15 cellular contexts compared by ENCODE assay signal in the genomic region with DNA sequence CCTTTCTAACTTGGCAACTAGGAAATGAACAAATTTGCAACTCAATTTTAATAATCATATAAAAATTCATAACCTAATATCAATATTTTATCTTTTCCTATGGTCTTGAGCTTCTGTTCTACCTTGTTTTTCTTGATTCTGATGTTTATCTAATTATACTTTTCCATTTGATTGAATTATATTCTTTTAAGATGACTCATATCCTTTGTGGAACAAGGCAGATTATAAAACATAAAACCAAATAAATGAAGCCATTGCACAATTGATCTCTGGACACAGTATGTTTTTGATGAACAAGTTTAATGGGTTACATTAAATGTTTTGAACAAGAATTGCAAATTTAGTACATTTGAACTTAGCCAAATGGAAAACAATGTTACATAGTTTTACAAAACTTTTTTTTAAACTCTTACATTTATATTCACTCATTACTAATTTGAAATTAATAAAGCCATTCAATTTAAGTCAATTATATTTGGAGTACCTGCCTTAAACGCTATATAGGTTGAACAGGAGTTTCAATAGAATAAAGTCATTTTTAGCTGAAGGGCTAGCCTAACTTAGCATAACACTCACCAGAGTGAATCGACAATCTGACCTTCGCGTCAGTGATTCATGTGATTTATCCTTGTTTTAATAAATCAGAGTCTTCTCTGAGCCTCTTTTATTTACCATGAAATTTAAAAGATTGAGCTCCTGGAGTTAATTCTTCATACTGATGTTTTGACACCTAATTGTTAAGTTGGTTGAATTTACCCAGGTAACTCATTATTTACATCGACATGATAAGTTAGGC. TPM values are rescaled to one million over a fixed set of nuclear protein-coding genes. Genes with fewer than 3 reads are reported as not detected.
A peak's percentile ranks its signal among the peaks of the same experiment; 100 is the strongest.
DNase-seq lines count a peak whose midpoint lies in the region; ATAC-seq, FAIRE-seq and TF ChIP-seq lines count a peak whose summit lies in the region.
"Had no signal": no experiment of that assay in that cellular context is flagged by ENCODE, and none has a peak within 500 bp of the region (broad histone marks: within the 10 kb centered on the region; RNA-seq: fewer than 3 reads in every experiment).

No MANE protein-coding gene starts in this region.

- DNase-seq in A549 (ENCODE audit: low read depth in 1 of 2, low spot score in 1 of 2) (no peak), HCT116 (ENCODE audit: low read depth, low spot score) (no peak), adipocyte (ENCODE audit: low read depth) (peak; percentile 82), fibroblast of lung (ENCODE audit: low read depth in 2 of 2) (peak in 1 of 2 donors; percentile 67), tibial artery (no peak), HepG2 (ENCODE audit: low spot score) (no peak)
- DNase-seq: activated CD8-positive, alpha-beta memory T cell treated with anti-CD3 and anti-CD28 coated beads, Interleukin-2, amount 50 U/mL, for 48 hours; midbrain; NCI-H526 treated with DMSO at 0.1 percent for 48 hours; stimulated activated CD8-positive, alpha-beta memory T cell treated with anti-CD3 and anti-CD28 coated beads, Interleukin-4, amount 100 ng/mL, for 48 hours; uterus had no signal

- no peak for TF ChIP-seq POLR2A in A549 (IDR thresholded peaks at IDR 0.05; ENCODE audit: low read length)
- no peak for TF ChIP-seq POLR2A in HCT116 (IDR thresholded peaks at IDR 0.05; ENCODE audit: borderline replicate concordance, extremely low read depth, insufficient read depth, insufficient read length)
- no peak for TF ChIP-seq POLR2A in GM18505 (IDR thresholded peaks at IDR 0.05; ENCODE audit: borderline replicate concordance, extremely low read depth, insufficient read depth, insufficient read length)
- no peak for TF ChIP-seq POLR2A in HepG2 (IDR thresholded peaks at IDR 0.05; ENCODE audit: insufficient read depth in 1 of 2, low read depth in 2 of 2, low read length in 2 of 2)

- H3K4me3 ChIP-seq in A549 = no peak overlapping the region
- H3K4me3 ChIP-seq in HCT116 (replicated peaks in 1 of 2; ENCODE audit: low read depth in 1 of 2, low read length in 2 of 2) = no peak overlapping the region
- H3K4me3 ChIP-seq in adipocyte (ENCODE audit: low read length) = peak overlapping the region; percentile 90
- no peak overlapping the region for H3K4me3 ChIP-seq in fibroblast of lung (replicated peaks in 1 of 4; ENCODE audit: control extremely low read depth in 1 of 4, insufficient read depth in 1 of 4, low read depth in 3 of 4, low read length in 4 of 4)
- H3K4me3 ChIP-seq in tibial artery = no peak overlapping the region
- no peak overlapping the region for H3K4me3 ChIP-seq in HepG2 (replicated peaks in 1 of 3; ENCODE audit: insufficient read depth in 1 of 3, low read depth in 2 of 3, low read length in 3 of 3)
- H3K4me3 ChIP-seq: uterus had no signal

- H2AFZ ChIP-seq in HCT116 (ENCODE audit: low read depth, low read length, poor library complexity, severe bottlenecking) (no peak overlapping the region), fibroblast of lung (ENCODE audit: low read length) (no peak overlapping the region), HepG2 (ENCODE audit: low read length) (no peak overlapping the region)
- H2AFZ ChIP-seq: parathyroid adenoma had no signal

- H3K9me3 ChIP-seq in A549 = no peaks in the 10 kb centered on the region
- no peaks in the 10 kb centered on the region for H3K9me3 ChIP-seq in HCT116 (ENCODE audit: control insufficient read depth in 1 of 2, insufficient read depth in 1 of 2, low read depth in 1 of 2, low read length in 2 of 2)
- H3K9me3 ChIP-seq in adipocyte (ENCODE audit: control insufficient read depth, low read length) = no peaks in the 10 kb centered on the region
- no peaks in the 10 kb centered on the region for H3K9me3 ChIP-seq in fibroblast of lung (ENCODE audit: control insufficient read depth, insufficient read depth, low read depth, low read length)
- no peaks in the 10 kb centered on the region for H3K9me3 ChIP-seq in tibial artery
- H3K9me3 ChIP-seq in HepG2 (ENCODE audit: low read length) = no peaks in the 10 kb centered on the region
- H3K9me3 ChIP-seq: uterus had no signal

- intact Hi-C loops in HCT116 (cut with micrococcal nuclease) = no loop called here
- intact Hi-C loops in tibial artery (cut with DNase I; ENCODE audit: low total_unique reads) = loop anchor here (5.0 kb wide), 2 partner anchors 163 to 832 kb away; a partner anchor contains a TSS
- intact Hi-C loops in HepG2 (cut with micrococcal nuclease; ENCODE audit: unreplicated experiment) = loop anchor here (5.0 kb wide), 2 partner anchors 93 to 178 kb away; no protein-coding TSS in a partner anchor

- ATAC-seq in A549 (no peak), HCT116 (no peak), GM18505 (IDR thresholded peaks at IDR 0.05; ENCODE audit: unreplicated experiment) (no peak), HepG2 (no peak), GM18858 (IDR thresholded peaks at IDR 0.05; ENCODE audit: unreplicated experiment) (no peak)

- H3K79me2 ChIP-seq in HCT116 (ENCODE audit: insufficient read depth, low read length) (no peaks in the 10 kb centered on the region), fibroblast of lung (ENCODE audit: control insufficient read depth, insufficient read depth, low read length) (peaks cover 18% of the 10 kb centered on the region), HepG2 (ENCODE audit: insufficient read depth, low read length) (peaks cover 28% of the 10 kb centered on the region)

- no peak for TF ChIP-seq EP300 in A549 (IDR thresholded peaks at IDR 0.05)
- no peak for TF ChIP-seq EP300 in HepG2 (IDR thresholded peaks at IDR 0.05; ENCODE audit: low read depth in 2 of 2, low read length in 2 of 2)
- no peak for TF ChIP-seq EP300 in HepG2 (CRISPR knock-in tag; IDR thresholded peaks at IDR 0.05; ENCODE audit: borderline replicate concordance)

- TF ChIP-seq CTCF in A549 (IDR thresholded peaks at IDR 0.05) (no peak), HCT116 (IDR thresholded peaks at IDR 0.05 in 2 of 3, conservative IDR thresholded peaks at IDR 0.05 in 1 of 3; ENCODE audit: borderline replicate concordance in 1 of 3, insufficient read depth in 1 of 3, low read depth in 2 of 3, low read length in 2 of 3) (no peak), fibroblast of lung (conservative IDR thresholded peaks at IDR 0.05 in 1 of 2, IDR thresholded peaks at IDR 0.05 in 1 of 2; ENCODE audit: low read depth in 1 of 2, low read length in 2 of 2) (no peak), tibial artery (IDR thresholded peaks at IDR 0.05) (no peak), HepG2 (CRISPR knock-in tag; IDR thresholded peaks at IDR 0.05) (no peak)

- TF ChIP-seq RAD21 in A549 (conservative IDR thresholded peaks at IDR 0.05 in 1 of 2, IDR thresholded peaks at IDR 0.05 in 1 of 2) (no peak), HCT116 (IDR thresholded peaks at IDR 0.05; ENCODE audit: low read depth) (no peak), HepG2 (CRISPR knock-in tag; IDR thresholded peaks at IDR 0.05) (no peak)

- H3K36me3 ChIP-seq in HCT116 (ENCODE audit: control insufficient read depth in 1 of 2, insufficient read depth in 2 of 2, low read length in 2 of 2) (no peaks in the 10 kb centered on the region), adipocyte (ENCODE audit: control insufficient read depth, insufficient read depth, low read length, severe bottlenecking) (peaks cover 20% of the 10 kb centered on the region), fibroblast of lung (ENCODE audit: control insufficient read depth, insufficient read depth, low read length) (no peaks in the 10 kb centered on the region), tibial artery (peaks cover 0 to 5% (median 0%) of the 10 kb centered on the region in 3 donors), HepG2 (replicated peaks in 1 of 2; ENCODE audit: control insufficient read depth in 1 of 2, insufficient read depth in 2 of 2, low read length in 2 of 2) (peaks cover 2 to 4% of the 10 kb centered on the region in 2 experiments; a peak in 2 of 5 replicates)
- H3K36me3 ChIP-seq: uterus had no signal

- H3K9ac ChIP-seq in HCT116 (ENCODE audit: low read length) (no peak overlapping the region), adipocyte (ENCODE audit: low read length) (peak overlapping the region; percentile 97), fibroblast of lung (ENCODE audit: insufficient read depth, low read length) (no peak overlapping the region), HepG2 (ENCODE audit: insufficient read depth, low read depth, low read length) (no peak overlapping the region)
- H3K9ac ChIP-seq: parathyroid adenoma had no signal

- H3K4me1 ChIP-seq in A549 (peaks cover 57% of the 10 kb centered on the region), HCT116 (ENCODE audit: control insufficient read depth in 1 of 2, insufficient read depth in 2 of 2, low read length in 2 of 2) (peaks cover 17 to 34% of the 10 kb centered on the region in 2 experiments), adipocyte (ENCODE audit: control insufficient read depth, insufficient read depth, low read length) (peaks cover 60% of the 10 kb centered on the region), fibroblast of lung (ENCODE audit: control insufficient read depth, extremely low read depth, insufficient read depth, low read length) (peaks cover 18% of the 10 kb centered on the region), tibial artery (peaks cover 0 to 39% (median 18%) of the 10 kb centered on the region in 4 donors), HepG2 (ENCODE audit: insufficient read depth, low read length) (peaks cover 38% of the 10 kb centered on the region)
- H3K4me1 ChIP-seq: uterus had no signal

- 87% methylated on average over 5 of the region's 5 CpGs for WGBS in A549 (ENCODE audit: missing lambda C conversion rate)
- WGBS in HepG2 (ENCODE audit: low lambda C conversion rate) = 97% methylated on average over 5 of the region's 5 CpGs

- H3K9me2 ChIP-seq in HCT116 (ENCODE audit: insufficient read depth) = no peaks in the 10 kb centered on the region

- FAIRE-seq in A549 (lab: Jason Lieb, UNC) (no peak), HepG2 (lab: Jason Lieb, UNC) (no peak)
- FAIRE-seq: TTC549 had no signal

- POLR2A ChIA-PET in A549 (lab: Yijun Ruan, JAX) = no interaction called here
- POLR2A ChIA-PET in HCT116 (lab: Charles Lee) = no interaction called here
- POLR2A ChIA-PET in HepG2 (lab: Yijun Ruan, JAX) = no interaction called here

- H3K4me2 ChIP-seq in A549 (peak overlapping the region; percentile 81), HCT116 (ENCODE audit: low read length) (no peak overlapping the region), fibroblast of lung (ENCODE audit: extremely low read depth, insufficient read depth, low read length) (peak overlapping the region; percentile 59), HepG2 (ENCODE audit: low read depth, low read length) (no peak overlapping the region)

- H3K27me3 ChIP-seq in HCT116 (ENCODE audit: insufficient read depth, low read length) = no peaks in the 10 kb centered on the region
- no peaks in the 10 kb centered on the region for H3K27me3 ChIP-seq in adipocyte (replicated peaks; ENCODE audit: control insufficient read depth, insufficient read depth, low read length)
- no peaks in the 10 kb centered on the region for H3K27me3 ChIP-seq in fibroblast of lung (ENCODE audit: control insufficient read depth, insufficient read depth, low read length)
- H3K27me3 ChIP-seq in tibial artery = no peaks in the 10 kb centered on the region
- H3K27me3 ChIP-seq in HepG2 (ENCODE audit: control insufficient read depth in 1 of 2, insufficient read depth in 2 of 2, low read length in 2 of 2) = no peaks in the 10 kb centered on the region; a peak in 2 of 5 replicates
- H3K27me3 ChIP-seq: uterus had no signal

- in situ Hi-C loops in HepG2 (cut with HindIII; ENCODE audit: extremely low pct_ligation_motif_present, low pct_unique_long_range_greater_than_20kb) = loop anchor here (5.0 kb wide), 1 partner anchor 158 kb away; no protein-coding TSS in a partner anchor

- H4K20me1 ChIP-seq in HCT116 (ENCODE audit: insufficient read depth) = no peaks in the 10 kb centered on the region
- H4K20me1 ChIP-seq in fibroblast of lung (ENCODE audit: control insufficient read depth, extremely low read depth, insufficient read depth, low read length) = no peaks in the 10 kb centered on the region
- no peaks in the 10 kb centered on the region for H4K20me1 ChIP-seq in HepG2 (ENCODE audit: insufficient read depth, low read length)

- H3K27ac ChIP-seq in A549 (no peak overlapping the region), HCT116 (ENCODE audit: low read depth, low read length) (no peak overlapping the region), fibroblast of lung (ENCODE audit: insufficient read depth, low read length) (peak overlapping the region; percentile 39), tibial artery (no peak overlapping the region), HepG2 (ENCODE audit: extremely low read length, insufficient read depth, low read length) (no peak overlapping the region)
- H3K27ac ChIP-seq: parathyroid adenoma had no signal

- BruUV-seq in HCT116 (replicated peaks; lab: Mats Ljungman, UMichigan) (no TSS peak), HepG2 (replicated peaks; lab: Mats Ljungman, UMichigan) (no TSS peak)

- RAD21 ChIA-PET in HCT116 (lab: Charles Lee; ENCODE audit: low non-redundant PET in 1 of 2, low total read pairs in 2 of 2, uncharacterized antibody in 2 of 2, unreplicated experiment in 2 of 2) = no interaction called here

- CTCF ChIA-PET in A549 (lab: Yijun Ruan, JAX) (interaction anchor here (1.2 to 1.4 kb wide), 3 partner anchors 13 to 163 kb away, joined by 5 to 6 read pairs (median 5); no protein-coding TSS in a partner anchor), HCT116 (lab: Charles Lee) (interaction anchor here (1.3 kb wide), 1 partner anchor 192 kb away, joined by 3 read pairs; a partner anchor contains a TSS), HepG2 (lab: Yijun Ruan, JAX; ENCODE audit: low intra/inter-chr PET ratio, low total read pairs) (no interaction called here)

RNA-seq across cellular contexts. Expression of a gene that starts 3.8 kb away (rescaled TPM):
- polyA plus RNA-seq in A549 (2011; rRNA removed) = 154 and 195 TPM in 2 replicates
- polyA plus RNA-seq in A549 (2012; cell fraction: cytosol; rRNA removed) = 70.9 and 72.3 TPM in 2 replicates
- polyA plus RNA-seq in A549 (2012; cell fraction: nucleus; rRNA removed) = 50.6 and 56.7 TPM in 2 replicates
- 60.3 to 74.1 TPM (median 66.4 TPM) in 3 replicates for polyA plus RNA-seq in A549 (2017; fragmentation: RNase III; extraction: RNeasy Plus Mini Kit Qiagen cat#74134 plus additional on column Dnase treatment)
- 278 and 281 TPM in 2 replicates for polyA minus RNA-seq in A549 (2011; rRNA and poly(A)+ RNA removed)
- total RNA-seq in HCT116 (2021; ENCODE audit: unreplicated experiment) = 13.8 TPM
- polyA plus RNA-seq in HCT116 (2012) = 7.7 and 8.6 TPM in 2 replicates
- 38.5 and 49.9 TPM in 2 replicates for total RNA-seq in fibroblast of lung
- polyA plus RNA-seq in fibroblast of lung = 12.8 and 13.7 TPM in 2 replicates
- polyA plus RNA-seq in fibroblast of lung (2012) = 12.6 and 14.7 TPM in 2 replicates
- polyA minus RNA-seq in fibroblast of lung (ENCODE audit: low replicate concordance) = 1.3 and 6.9 TPM in 2 replicates
- total RNA-seq in HepG2 (2016; rRNA removed; fragmentation: Illumina TruSeq; extraction: Trizol) = 13.6 and 24.3 TPM in 2 replicates
- total RNA-seq in HepG2 (2016; cell fraction: cytosol; rRNA removed; fragmentation: Illumina TruSeq; extraction: Trizol; ENCODE audit: low read depth) = 2.1 and 2.2 TPM in 2 replicates
- 14.1 and 25.5 TPM in 2 replicates for total RNA-seq in HepG2 (2016; cell fraction: insoluble cytoplasmic fraction; rRNA removed; fragmentation: Illumina TruSeq; extraction: Trizol)
- 5.1 and 5.6 TPM in 2 replicates for total RNA-seq in HepG2 (2016; cell fraction: membrane; rRNA removed; fragmentation: Illumina TruSeq; extraction: Trizol)
- 15.2 and 17.1 TPM in 2 replicates for total RNA-seq in HepG2 (2016; cell fraction: nucleus; rRNA removed; fragmentation: Illumina TruSeq; extraction: Trizol)
- polyA plus RNA-seq in HepG2 (2011; rRNA removed) = 18.7 and 20.8 TPM in 2 replicates
- 14.9 and 15.1 TPM in 2 replicates for polyA plus RNA-seq in HepG2 (2011; cell fraction: cytosol; rRNA removed)
- polyA plus RNA-seq in HepG2 (2011; cell fraction: nucleus; rRNA removed) = 10.3 and 11.5 TPM in 2 replicates
- 12.9 and 15.2 TPM in 2 replicates for polyA plus RNA-seq in HepG2 (2012)
- 0.77 and 0.88 TPM in 2 replicates for polyA plus RNA-seq in HepG2 (2016; cell fraction: cytosol; fragmentation: Illumina TruSeq; extraction: Trizol; ENCODE audit: low read depth)
- polyA plus RNA-seq in HepG2 (2016; cell fraction: insoluble cytoplasmic fraction; fragmentation: Illumina TruSeq; extraction: Trizol; ENCODE audit: low read depth) = 18.7 and 19.3 TPM in 2 replicates
- polyA plus RNA-seq in HepG2 (2016; cell fraction: membrane; fragmentation: Illumina TruSeq; extraction: Trizol; ENCODE audit: low read depth) = 3.2 and 3.7 TPM in 2 replicates
- 21.0 and 23.4 TPM in 2 replicates for polyA plus RNA-seq in HepG2 (2016; cell fraction: nucleus; fragmentation: Illumina TruSeq; extraction: Trizol; ENCODE audit: insufficient read depth, low read depth)
- 42.4 and 115 TPM in 2 replicates for polyA minus RNA-seq in HepG2 (2011; rRNA and poly(A)+ RNA removed; ENCODE audit: low replicate concordance)
- 19.9 and 21.1 TPM in 2 replicates for polyA minus RNA-seq in HepG2 (2011; cell fraction: cytosol; rRNA and poly(A)+ RNA removed)
- polyA minus RNA-seq in HepG2 (2011; cell fraction: nucleus; rRNA and poly(A)+ RNA removed) = 29.4 and 39.5 TPM in 2 replicates

RNA-seq across cellular contexts. Expression of a gene that starts 45.1 kb away (rescaled TPM):
- polyA plus RNA-seq in A549 (2011; rRNA removed) (0.09 TPM in 1 of 2 replicates, not detected in the other), A549 (2017; fragmentation: RNase III; extraction: RNeasy Plus Mini Kit Qiagen cat#74134 plus additional on column Dnase treatment) (0.04 TPM in 1 of 3 replicates, not detected in the others), fibroblast of lung (not detected in 2 replicates), HepG2 (2011; rRNA removed) (0.04 and 0.05 TPM in 2 replicates)
- 0.13 and 0.15 TPM in 2 replicates for polyA plus RNA-seq in A549 (2012; cell fraction: cytosol; rRNA removed)
- 0.16 and 0.17 TPM in 2 replicates for polyA plus RNA-seq in A549 (2012; cell fraction: nucleus; rRNA removed)
- not detected in 2 replicates for polyA minus RNA-seq in A549 (2011; rRNA and poly(A)+ RNA removed)
- total RNA-seq in HCT116 (2021; ENCODE audit: unreplicated experiment) (not detected), fibroblast of lung (not detected in 2 replicates), HepG2 (2016; rRNA removed; fragmentation: Illumina TruSeq; extraction: Trizol) (0.04 TPM in 1 of 2 replicates, not detected in the other)
- polyA plus RNA-seq in HCT116 (2012) = 0.04 TPM in 1 of 2 replicates, not detected in the other
- polyA plus RNA-seq in fibroblast of lung (2012) = not detected in 2 replicates
- not detected in 2 replicates for polyA minus RNA-seq in fibroblast of lung (ENCODE audit: low replicate concordance)
- total RNA-seq in HepG2 (2016; cell fraction: cytosol; rRNA removed; fragmentation: Illumina TruSeq; extraction: Trizol; ENCODE audit: low read depth) = not detected in 2 replicates
- 0.04 and 0.07 TPM in 2 replicates for total RNA-seq in HepG2 (2016; cell fraction: insoluble cytoplasmic fraction; rRNA removed; fragmentation: Illumina TruSeq; extraction: Trizol)
- 0.07 and 0.09 TPM in 2 replicates for total RNA-seq in HepG2 (2016; cell fraction: membrane; rRNA removed; fragmentation: Illumina TruSeq; extraction: Trizol)
- not detected in 2 replicates for total RNA-seq in HepG2 (2016; cell fraction: nucleus; rRNA removed; fragmentation: Illumina TruSeq; extraction: Trizol)
- polyA plus RNA-seq in HepG2 (2011; cell fraction: cytosol; rRNA removed) = 0.01 and 0.03 TPM in 2 replicates
- polyA plus RNA-seq in HepG2 (2011; cell fraction: nucleus; rRNA removed) = 0.07 TPM in 1 of 2 replicates, not detected in the other
- not detected in 2 replicates for polyA plus RNA-seq in HepG2 (2012)
- 0.05 and 0.09 TPM in 2 replicates for polyA plus RNA-seq in HepG2 (2016; cell fraction: cytosol; fragmentation: Illumina TruSeq; extraction: Trizol; ENCODE audit: low read depth)
- polyA plus RNA-seq in HepG2 (2016; cell fraction: insoluble cytoplasmic fraction; fragmentation: Illumina TruSeq; extraction: Trizol; ENCODE audit: low read depth) = 0.12 TPM in 1 of 2 replicates, not detected in the other
- polyA plus RNA-seq in HepG2 (2016; cell fraction: membrane; fragmentation: Illumina TruSeq; extraction: Trizol; ENCODE audit: low read depth) = 0.06 TPM in 1 of 2 replicates, not detected in the other
- not detected in 2 replicates for polyA plus RNA-seq in HepG2 (2016; cell fraction: nucleus; fragmentation: Illumina TruSeq; extraction: Trizol; ENCODE audit: insufficient read depth, low read depth)
- polyA minus RNA-seq in HepG2 (2011; rRNA and poly(A)+ RNA removed; ENCODE audit: low replicate concordance) = 0.37 TPM in 1 of 2 replicates, not detected in the other
- not detected in 2 replicates for polyA minus RNA-seq in HepG2 (2011; cell fraction: cytosol; rRNA and poly(A)+ RNA removed)
- not detected in 2 replicates for polyA minus RNA-seq in HepG2 (2011; cell fraction: nucleus; rRNA and poly(A)+ RNA removed)

Comparison
In these comparisons a context has a peak if more than half of its experiments do, and no peak if none do; other contexts are left out.
1. H3K4me2 ChIP-seq: peak in A549 (single experiment) and fibroblast of lung (single experiment); none in HCT116 (single experiment) and HepG2 (single experiment).